ENCODE assay signal across 17 cellular contexts in the genomic region with DNA sequence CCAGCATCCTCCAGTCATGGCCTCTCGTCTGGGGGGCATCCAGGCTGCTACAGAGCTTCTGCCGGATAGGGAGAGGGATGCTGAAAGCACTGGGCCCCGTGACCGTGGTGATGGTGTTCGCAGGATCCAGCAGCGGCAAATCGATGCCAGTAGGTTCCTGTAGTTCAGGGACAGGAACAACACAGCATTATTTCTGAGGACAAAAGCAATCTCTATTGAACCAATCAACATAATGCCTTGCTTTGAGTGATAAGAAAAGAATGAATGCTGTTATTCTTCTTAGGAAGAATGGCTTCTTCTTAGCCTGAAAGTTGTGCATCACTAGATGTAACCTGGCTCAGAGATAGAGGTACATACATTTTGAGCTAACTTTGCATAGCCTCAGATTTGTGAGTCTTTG.
DNase-seq lines count a peak whose midpoint lies in the region; TF ChIP-seq lines count a peak whose summit lies in the region.
"Had no signal": no experiment of that assay in that cellular context is flagged by ENCODE, and none has a peak within 500 bp of the region (broad histone marks: within the 10 kb centered on the region; RNA-seq: fewer than 3 reads in every experiment).

No MANE protein-coding gene starts in this region.

- H3K4me3 ChIP-seq in OCI-LY7 (ENCODE audit: low read depth, low read length, poor library complexity, severe bottlenecking): no peak overlapping the region
- H3K4me3 ChIP-seq in dorsolateral prefrontal cortex: peak overlapping the region in 3 of 59 donors; percentile 17 to 25 (median 22)
- H3K4me3 ChIP-seq: BLaER1, K562 had no signal

- peaks cover 35% of the 10 kb centered on the region for H3K4me1 ChIP-seq in OCI-LY7 (ENCODE audit: insufficient read depth, low read length, poor library complexity, severe bottlenecking)

- POLR2A ChIA-PET in OCI-LY7 (lab: Charles Lee): interaction anchor here (0.8 kb wide), 1 partner anchor 14 kb away, joined by 3 read pairs; no protein-coding TSS in a partner anchor

- CTCF ChIA-PET in OCI-LY7 (lab: Charles Lee; ENCODE audit: unreplicated experiment): no interaction called here

- no peaks in the 10 kb centered on the region for H3K27me3 ChIP-seq in dorsolateral prefrontal cortex
- no peaks in the 10 kb centered on the region for H3K27me3 ChIP-seq in layer of hippocampus (ENCODE audit: control insufficient read depth, insufficient read depth, low read length)
- H3K27me3 ChIP-seq: BLaER1 had no signal

- H3K9me3 ChIP-seq in OCI-LY7 (ENCODE audit: low read length): no peaks in the 10 kb centered on the region
- H3K9me3 ChIP-seq: BLaER1 had no signal

- DNase-seq in OCI-LY7 (ENCODE audit: low spot score): no peak
- peak in 9 of 10 donors; percentile 55 to 90 (median 76) for DNase-seq in dorsolateral prefrontal cortex
- DNase-seq in putamen (ENCODE audit: low spot score): peak; percentile 79
- no peak for DNase-seq in DMS53 (lab: John Stamatoyannopoulos, UW)
- no peak for DNase-seq in posterior vena cava (ENCODE audit: low spot score)
- no peak for DNase-seq in NCI-H2029 (lab: John Stamatoyannopoulos, UW)
- DNase-seq in DMS153 treated with DMSO at 0.1 percent for 48 hours (lab: John Stamatoyannopoulos, UW; ENCODE audit: unreplicated experiment): no peak
- DNase-seq: CD8-positive, alpha-beta T cell; DMS79; NCI-H1105 treated with DMSO at 0.1 percent for 48 hours; NCI-H1694; NCI-H510A; NCI-H748 treated with DMSO at 0.1 percent for 48 hours; NK-92 treated with Interleukin-12 subunit alpha and Interleukin-12 subunit beta, amount 100 ng/mL, for 24 hours had no signal

- H3K27ac ChIP-seq in OCI-LY7 (ENCODE audit: low read depth, low read length, poor library complexity, severe bottlenecking): no peak overlapping the region
- peak overlapping the region; percentile 43 to 99 (median 92) for H3K27ac ChIP-seq in dorsolateral prefrontal cortex
- H3K27ac ChIP-seq in layer of hippocampus (ENCODE audit: low read depth, low read length): peak overlapping the region; percentile 93
- H3K27ac ChIP-seq: BLaER1 had no signal

- H3K9me2 ChIP-seq in OCI-LY7 (ENCODE audit: insufficient read depth, low read length): no peaks in the 10 kb centered on the region

- no peaks in the 10 kb centered on the region for H3K79me2 ChIP-seq in OCI-LY7 (ENCODE audit: insufficient read depth, low read depth, low read length)

- no peak overlapping the region for H3K4me2 ChIP-seq in OCI-LY7 (ENCODE audit: low read length)
- H3K4me2 ChIP-seq: BLaER1 had no signal

- no TSS peak for BruUV-seq in OCI-LY7 (replicated peaks; lab: Mats Ljungman, UMichigan)

- TF ChIP-seq CTCF in OCI-LY7 (conservative IDR thresholded peaks at IDR 0.05; ENCODE audit: low read length) (no peak), dorsolateral prefrontal cortex (IDR thresholded peaks at IDR 0.05 in 54 of 56, conservative IDR thresholded peaks at IDR 0.05 in 2 of 56; ENCODE audit: low read depth in 1 of 56, partially characterized antibody in 56 of 56) (peak in 1 of 56 donors; percentile 18)

- H2AFZ ChIP-seq in OCI-LY7 (ENCODE audit: low read length): peak overlapping the region; percentile 40; the same call in 1 of the 2 replicates

- intact Hi-C loops in OCI-LY7 (cut with micrococcal nuclease; ENCODE audit: unreplicated experiment): no loop called here
- intact Hi-C loops in dorsolateral prefrontal cortex (cut with DNase I): no loop called here
- intact Hi-C loops in posterior vena cava (cut with DNase I): no loop called here

- H4K20me1 ChIP-seq in OCI-LY7 (ENCODE audit: insufficient read depth, low read length): no peaks in the 10 kb centered on the region
- H4K20me1 ChIP-seq: BLaER1 had no signal

- no peaks in the 10 kb centered on the region for H3K36me3 ChIP-seq in OCI-LY7 (ENCODE audit: insufficient read depth, low read length)
- H3K36me3 ChIP-seq: BLaER1 had no signal

Comparison
In these comparisons a context has a peak if more than half of its experiments do, and no peak if none do; other contexts are left out.
1. DNase-seq: peak in dorsolateral prefrontal cortex (9 of 10) and putamen (single experiment); none in OCI-LY7 (single experiment), DMS53 (single experiment), posterior vena cava (single experiment), NCI-H2029 (single experiment) and DMS153 treated with DMSO at 0.1 percent for 48 hours (single experiment).